ENCODE assay signal across 8 cellular contexts in the genomic region with DNA sequence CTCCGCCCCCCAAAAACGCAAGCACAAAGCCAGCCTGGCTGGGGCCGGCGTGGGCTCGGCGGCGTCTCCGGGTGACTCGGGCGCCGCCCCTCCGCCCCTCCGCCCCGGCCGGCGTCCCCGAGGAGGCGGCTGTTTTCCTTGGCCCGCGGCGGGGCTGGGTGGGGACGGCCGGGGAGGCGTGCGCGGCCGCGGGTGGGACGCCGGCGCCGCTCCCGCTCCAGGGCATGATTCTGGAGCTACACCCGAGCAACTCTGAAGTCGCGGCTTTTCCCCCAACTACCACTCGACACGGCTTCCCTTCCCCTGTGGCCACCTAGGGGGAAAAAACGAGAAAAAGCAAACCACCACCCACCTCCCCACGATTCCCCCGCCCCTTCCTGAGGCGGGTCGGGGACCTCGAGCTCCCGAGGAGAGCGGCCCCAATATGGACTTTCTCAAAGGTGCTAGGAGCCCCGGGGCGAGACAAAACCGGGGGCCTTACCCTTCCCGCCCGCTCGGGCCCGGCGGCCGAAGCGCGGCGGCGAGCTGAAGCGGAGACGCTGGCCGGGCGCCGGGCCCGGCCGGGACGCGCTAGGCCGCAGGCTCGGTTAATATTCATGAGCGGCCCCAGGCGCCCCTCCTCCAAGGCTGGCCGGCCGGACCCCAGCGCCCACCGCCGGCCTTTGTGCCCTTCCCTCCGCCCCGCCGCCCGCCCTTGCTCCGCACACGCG. TPM values are rescaled to one million over a fixed set of nuclear protein-coding genes. Genes with fewer than 3 reads are reported as not detected.
DNase-seq lines count a peak whose midpoint lies in the region; ATAC-seq and TF ChIP-seq lines count a peak whose summit lies in the region.

No MANE protein-coding gene starts in this region.

- no peaks in the 10 kb centered on the region for H3K36me3 Mint-ChIP-seq in type B pancreatic cell

- H3K4me2 ChIP-seq in OCI-LY7 (ENCODE audit: low read length): peak overlapping the region; percentile 81

- H3K27ac ChIP-seq in OCI-LY7 (ENCODE audit: low read depth, low read length, poor library complexity, severe bottlenecking): peak overlapping the region; percentile 65

- peaks cover 18% of the 10 kb centered on the region for H3K4me1 Mint-ChIP-seq in type B pancreatic cell (ENCODE audit: unreplicated experiment)

- H3K27ac Mint-ChIP-seq in type B pancreatic cell: peak overlapping the region; percentile 94

- CTCF ChIA-PET in OCI-LY7 (lab: Charles Lee; ENCODE audit: unreplicated experiment): no interaction called here

- ATAC-seq in HG02763 (IDR thresholded peaks at IDR 0.05; ENCODE audit: unreplicated experiment): peak; percentile 21

- POLR2A ChIA-PET in OCI-LY7 (lab: Charles Lee): interaction anchor here (0.6 to 1.9 kb wide), 3 partner anchors 12 to 100 kb away, joined by 3 to 9 read pairs (median 5); no protein-coding TSS in a partner anchor

- no peaks in the 10 kb centered on the region for H3K27me3 Mint-ChIP-seq in type B pancreatic cell

- H3K9me2 ChIP-seq in OCI-LY7 (ENCODE audit: insufficient read depth, low read length): no peaks in the 10 kb centered on the region

- DNase-seq in NCI-H2171 treated with DMSO at 0.1 percent for 48 hours (lab: John Stamatoyannopoulos, UW) (peak; percentile 29), NCI-H2171 (lab: John Stamatoyannopoulos, UW) (no peak), OCI-LY7 (ENCODE audit: low spot score) (peak; percentile 74), fibroblast of villous mesenchyme (ENCODE audit: low read depth) (peak; percentile 57), type B pancreatic cell (ENCODE audit: extremely low spot score, unreplicated experiment) (peak; percentile 75)
- peak; percentile 27 for DNase-seq in activated T-helper 9 cell treated with anti-CD3 and anti-CD28 coated beads, Interleukin-2, amount 50 U/mL, for 16 hours (ENCODE audit: low read depth)

- peaks cover 19% of the 10 kb centered on the region; the same call in 1 of the 2 replicates for H3K79me2 ChIP-seq in OCI-LY7 (ENCODE audit: insufficient read depth, low read depth, low read length)

- peaks cover 33% of the 10 kb centered on the region for H3K4me1 ChIP-seq in OCI-LY7 (ENCODE audit: insufficient read depth, low read length, poor library complexity, severe bottlenecking)
- H3K4me1 ChIP-seq in neuron (ENCODE audit: insufficient read depth, low read length): peaks cover 31% of the 10 kb centered on the region

- H2AFZ ChIP-seq in OCI-LY7 (ENCODE audit: low read length) (peak overlapping the region; percentile 91; the same call in 1 of the 2 replicates), neuron (ENCODE audit: low read depth, low read length) (no peak overlapping the region)

- H3K9me3 ChIP-seq in OCI-LY7 (ENCODE audit: low read length): no peaks in the 10 kb centered on the region
- H3K9me3 ChIP-seq in neuron (ENCODE audit: low read length): no peaks in the 10 kb centered on the region

- H3K27me3 ChIP-seq in neuron (ENCODE audit: insufficient read depth, low read length): no peaks in the 10 kb centered on the region

- H3K4me3 ChIP-seq in OCI-LY7 (ENCODE audit: low read depth, low read length, poor library complexity, severe bottlenecking) (peak overlapping the region; percentile 72), fibroblast of villous mesenchyme (ENCODE audit: low read depth, low read length) (peak overlapping the region; percentile 88), neuron (ENCODE audit: low read length) (peak overlapping the region; percentile 84)

- H3K9me3 Mint-ChIP-seq in type B pancreatic cell: no peaks in the 10 kb centered on the region

- H3K4me3 Mint-ChIP-seq in type B pancreatic cell: peak overlapping the region; percentile 92

- H3K36me3 ChIP-seq in OCI-LY7 (ENCODE audit: insufficient read depth, low read length) (no peaks in the 10 kb centered on the region), neuron (ENCODE audit: insufficient read depth, low read length) (peaks cover 16% of the 10 kb centered on the region)

- intact Hi-C loops in OCI-LY7 (cut with micrococcal nuclease; ENCODE audit: unreplicated experiment): loop anchor here (5.0 to 10.0 kb wide), 3 partner anchors 81 to 1288 kb away; partner anchors contain the start of gene OTUD1

- TF ChIP-seq CTCF in OCI-LY7 (conservative IDR thresholded peaks at IDR 0.05; ENCODE audit: low read length): 0 out of 2 replicates have a peak, but pooled peaks have one; percentile 23
- TF ChIP-seq CTCF in fibroblast of villous mesenchyme (IDR thresholded peaks at IDR 0.05; ENCODE audit: insufficient read depth, low read depth, low read length): no peak
- TF ChIP-seq CTCF in type B pancreatic cell (conservative IDR thresholded peaks at IDR 0.05): peak; percentile 35

- BruUV-seq in OCI-LY7 (replicated peaks; lab: Mats Ljungman, UMichigan): no TSS peak

- 0 out of 2 replicates have a peak, but pooled peaks cover 5% of the 10 kb centered on the region for H4K20me1 ChIP-seq in OCI-LY7 (ENCODE audit: insufficient read depth, low read length)

RNA-seq across cellular contexts. Expression of gene ARHGAP21, which starts 0.9 kb away (rescaled TPM):
- 24.2 and 24.3 TPM in 2 replicates for total RNA-seq in OCI-LY7 (2014; rRNA removed; shearing (Covaris generic))
- total RNA-seq in OCI-LY7 (2022) (44.9 and 52.5 TPM in 2 replicates), fibroblast of villous mesenchyme (117 and 136 TPM in 2 replicates), type B pancreatic cell (ENCODE audit: low replicate concordance) (53.9 and 69.7 TPM in 2 replicates)
